ENCODE assay signal across 2 cellular contexts in the genomic region with DNA sequence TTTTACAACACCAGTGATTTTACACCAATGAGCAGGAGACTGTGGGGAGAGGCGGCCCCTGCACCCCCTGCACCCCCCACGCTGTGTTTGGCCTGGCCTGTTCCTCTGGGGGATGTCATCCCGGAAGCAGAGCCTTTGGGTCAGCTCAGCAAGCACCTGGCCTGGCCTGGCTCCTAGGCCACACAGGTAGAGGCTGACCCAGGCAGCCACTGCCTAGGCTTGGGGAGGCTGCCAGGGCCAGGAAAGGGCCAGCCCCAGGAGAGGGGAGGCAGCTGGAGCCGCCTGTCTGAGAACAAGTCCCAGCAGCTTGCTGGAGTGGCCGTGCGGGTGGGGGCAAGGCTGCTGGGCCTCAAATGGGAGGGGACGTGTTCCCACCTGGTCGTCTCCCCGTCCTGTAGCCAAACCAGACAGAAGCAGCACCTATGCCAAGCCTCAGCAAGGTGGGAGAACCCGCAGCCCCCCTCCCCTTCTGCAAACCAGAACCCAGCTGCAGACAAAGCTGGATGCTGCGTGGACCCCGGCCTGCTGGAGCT.
TF ChIP-seq lines count a peak whose summit lies in the region.

No MANE protein-coding gene starts in this region.

TF ChIP-seq in liver, 16 proteins besides CTCF, POLR2A, EP300 and RAD21:
- no peak for TF ChIP-seq FOXA1 (IDR thresholded peaks at IDR 0.05)
- TF ChIP-seq HNF4G (IDR thresholded peaks at IDR 0.05): no peak
- TF ChIP-seq, protein P1, sequence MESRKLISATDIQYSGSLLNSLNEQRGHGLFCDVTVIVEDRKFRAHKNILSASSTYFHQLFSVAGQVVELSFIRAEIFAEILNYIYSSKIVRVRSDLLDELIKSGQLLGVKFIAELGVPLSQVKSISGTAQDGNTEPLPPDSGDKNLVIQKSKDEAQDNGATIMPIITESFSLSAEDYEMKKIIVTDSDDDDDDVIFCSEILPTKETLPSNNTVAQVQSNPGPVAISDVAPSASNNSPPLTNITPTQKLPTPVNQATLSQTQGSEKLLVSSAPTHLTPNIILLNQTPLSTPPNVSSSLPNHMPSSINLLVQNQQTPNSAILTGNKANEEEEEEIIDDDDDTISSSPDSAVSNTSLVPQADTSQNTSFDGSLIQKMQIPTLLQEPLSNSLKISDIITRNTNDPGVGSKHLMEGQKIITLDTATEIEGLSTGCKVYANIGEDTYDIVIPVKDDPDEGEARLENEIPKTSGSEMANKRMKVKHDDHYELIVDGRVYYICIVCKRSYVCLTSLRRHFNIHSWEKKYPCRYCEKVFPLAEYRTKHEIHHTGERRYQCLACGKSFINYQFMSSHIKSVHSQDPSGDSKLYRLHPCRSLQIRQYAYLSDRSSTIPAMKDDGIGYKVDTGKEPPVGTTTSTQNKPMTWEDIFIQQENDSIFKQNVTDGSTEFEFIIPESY (IDR thresholded peaks at IDR 0.05): no peak
- TF ChIP-seq FOXA2 (IDR thresholded peaks at IDR 0.05): no peak
- TF ChIP-seq NR2F2 (IDR thresholded peaks at IDR 0.05): no peak
- TF ChIP-seq, protein P2, sequence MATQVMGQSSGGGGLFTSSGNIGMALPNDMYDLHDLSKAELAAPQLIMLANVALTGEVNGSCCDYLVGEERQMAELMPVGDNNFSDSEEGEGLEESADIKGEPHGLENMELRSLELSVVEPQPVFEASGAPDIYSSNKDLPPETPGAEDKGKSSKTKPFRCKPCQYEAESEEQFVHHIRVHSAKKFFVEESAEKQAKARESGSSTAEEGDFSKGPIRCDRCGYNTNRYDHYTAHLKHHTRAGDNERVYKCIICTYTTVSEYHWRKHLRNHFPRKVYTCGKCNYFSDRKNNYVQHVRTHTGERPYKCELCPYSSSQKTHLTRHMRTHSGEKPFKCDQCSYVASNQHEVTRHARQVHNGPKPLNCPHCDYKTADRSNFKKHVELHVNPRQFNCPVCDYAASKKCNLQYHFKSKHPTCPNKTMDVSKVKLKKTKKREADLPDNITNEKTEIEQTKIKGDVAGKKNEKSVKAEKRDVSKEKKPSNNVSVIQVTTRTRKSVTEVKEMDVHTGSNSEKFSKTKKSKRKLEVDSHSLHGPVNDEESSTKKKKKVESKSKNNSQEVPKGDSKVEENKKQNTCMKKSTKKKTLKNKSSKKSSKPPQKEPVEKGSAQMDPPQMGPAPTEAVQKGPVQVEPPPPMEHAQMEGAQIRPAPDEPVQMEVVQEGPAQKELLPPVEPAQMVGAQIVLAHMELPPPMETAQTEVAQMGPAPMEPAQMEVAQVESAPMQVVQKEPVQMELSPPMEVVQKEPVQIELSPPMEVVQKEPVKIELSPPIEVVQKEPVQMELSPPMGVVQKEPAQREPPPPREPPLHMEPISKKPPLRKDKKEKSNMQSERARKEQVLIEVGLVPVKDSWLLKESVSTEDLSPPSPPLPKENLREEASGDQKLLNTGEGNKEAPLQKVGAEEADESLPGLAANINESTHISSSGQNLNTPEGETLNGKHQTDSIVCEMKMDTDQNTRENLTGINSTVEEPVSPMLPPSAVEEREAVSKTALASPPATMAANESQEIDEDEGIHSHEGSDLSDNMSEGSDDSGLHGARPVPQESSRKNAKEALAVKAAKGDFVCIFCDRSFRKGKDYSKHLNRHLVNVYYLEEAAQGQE (IDR thresholded peaks at IDR 0.05): no peak
- no peak for TF ChIP-seq RXRA (IDR thresholded peaks at IDR 0.05)
- TF ChIP-seq JUND (IDR thresholded peaks at IDR 0.05): no peak
- no peak for TF ChIP-seq EGR1 (IDR thresholded peaks at IDR 0.05; ENCODE audit: low read depth in 2 of 2)
- no peak for TF ChIP-seq GABPA (IDR thresholded peaks at IDR 0.05 in 1 of 2, conservative IDR thresholded peaks at IDR 0.05 in 1 of 2)
- no peak for TF ChIP-seq HNF4A (conservative IDR thresholded peaks at IDR 0.05)
- no peak for TF ChIP-seq YY1 (IDR thresholded peaks at IDR 0.05)
- TF ChIP-seq TAF1 (conservative IDR thresholded peaks at IDR 0.05): no peak
- TF ChIP-seq, protein P3, sequence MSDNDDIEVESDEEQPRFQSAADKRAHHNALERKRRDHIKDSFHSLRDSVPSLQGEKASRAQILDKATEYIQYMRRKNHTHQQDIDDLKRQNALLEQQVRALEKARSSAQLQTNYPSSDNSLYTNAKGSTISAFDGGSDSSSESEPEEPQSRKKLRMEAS (IDR thresholded peaks at IDR 0.05): no peak
- TF ChIP-seq, protein P4, sequence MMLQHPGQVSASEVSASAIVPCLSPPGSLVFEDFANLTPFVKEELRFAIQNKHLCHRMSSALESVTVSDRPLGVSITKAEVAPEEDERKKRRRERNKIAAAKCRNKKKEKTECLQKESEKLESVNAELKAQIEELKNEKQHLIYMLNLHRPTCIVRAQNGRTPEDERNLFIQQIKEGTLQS (IDR thresholded peaks at IDR 0.05): no peak
- no peak for TF ChIP-seq SP1 (IDR thresholded peaks at IDR 0.05)

TF ChIP-seq in HepG2, 621 proteins besides CTCF, POLR2A, EP300 and RAD21:
- TF ChIP-seq, protein P5, sequence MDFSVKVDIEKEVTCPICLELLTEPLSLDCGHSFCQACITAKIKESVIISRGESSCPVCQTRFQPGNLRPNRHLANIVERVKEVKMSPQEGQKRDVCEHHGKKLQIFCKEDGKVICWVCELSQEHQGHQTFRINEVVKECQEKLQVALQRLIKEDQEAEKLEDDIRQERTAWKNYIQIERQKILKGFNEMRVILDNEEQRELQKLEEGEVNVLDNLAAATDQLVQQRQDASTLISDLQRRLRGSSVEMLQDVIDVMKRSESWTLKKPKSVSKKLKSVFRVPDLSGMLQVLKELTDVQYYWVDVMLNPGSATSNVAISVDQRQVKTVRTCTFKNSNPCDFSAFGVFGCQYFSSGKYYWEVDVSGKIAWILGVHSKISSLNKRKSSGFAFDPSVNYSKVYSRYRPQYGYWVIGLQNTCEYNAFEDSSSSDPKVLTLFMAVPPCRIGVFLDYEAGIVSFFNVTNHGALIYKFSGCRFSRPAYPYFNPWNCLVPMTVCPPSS (IDR thresholded peaks at IDR 0.05): no peak
- TF ChIP-seq, protein P6, sequence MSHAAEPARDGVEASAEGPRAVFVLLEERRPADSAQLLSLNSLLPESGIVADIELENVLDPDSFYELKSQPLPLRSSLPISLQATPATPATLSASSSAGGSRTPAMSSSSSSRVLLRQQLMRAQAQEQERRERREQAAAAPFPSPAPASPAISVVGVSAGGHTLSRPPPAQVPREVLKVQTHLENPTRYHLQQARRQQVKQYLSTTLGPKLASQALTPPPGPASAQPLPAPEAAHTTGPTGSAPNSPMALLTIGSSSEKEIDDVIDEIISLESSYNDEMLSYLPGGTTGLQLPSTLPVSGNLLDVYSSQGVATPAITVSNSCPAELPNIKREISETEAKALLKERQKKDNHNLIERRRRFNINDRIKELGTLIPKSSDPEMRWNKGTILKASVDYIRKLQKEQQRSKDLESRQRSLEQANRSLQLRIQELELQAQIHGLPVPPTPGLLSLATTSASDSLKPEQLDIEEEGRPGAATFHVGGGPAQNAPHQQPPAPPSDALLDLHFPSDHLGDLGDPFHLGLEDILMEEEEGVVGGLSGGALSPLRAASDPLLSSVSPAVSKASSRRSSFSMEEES (CRISPR knock-in tag; IDR thresholded peaks at IDR 0.05): no peak
- TF ChIP-seq, protein P7, sequence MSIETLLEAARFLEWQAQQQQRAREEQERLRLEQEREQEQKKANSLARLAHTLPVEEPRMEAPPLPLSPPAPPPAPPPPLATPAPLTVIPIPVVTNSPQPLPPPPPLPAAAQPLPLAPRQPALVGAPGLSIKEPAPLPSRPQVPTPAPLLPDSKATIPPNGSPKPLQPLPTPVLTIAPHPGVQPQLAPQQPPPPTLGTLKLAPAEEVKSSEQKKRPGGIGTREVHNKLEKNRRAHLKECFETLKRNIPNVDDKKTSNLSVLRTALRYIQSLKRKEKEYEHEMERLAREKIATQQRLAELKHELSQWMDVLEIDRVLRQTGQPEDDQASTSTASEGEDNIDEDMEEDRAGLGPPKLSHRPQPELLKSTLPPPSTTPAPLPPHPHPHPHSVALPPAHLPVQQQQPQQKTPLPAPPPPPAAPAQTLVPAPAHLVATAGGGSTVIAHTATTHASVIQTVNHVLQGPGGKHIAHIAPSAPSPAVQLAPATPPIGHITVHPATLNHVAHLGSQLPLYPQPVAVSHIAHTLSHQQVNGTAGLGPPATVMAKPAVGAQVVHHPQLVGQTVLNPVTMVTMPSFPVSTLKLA (IDR thresholded peaks at IDR 0.05): no peak
- TF ChIP-seq, protein P8, sequence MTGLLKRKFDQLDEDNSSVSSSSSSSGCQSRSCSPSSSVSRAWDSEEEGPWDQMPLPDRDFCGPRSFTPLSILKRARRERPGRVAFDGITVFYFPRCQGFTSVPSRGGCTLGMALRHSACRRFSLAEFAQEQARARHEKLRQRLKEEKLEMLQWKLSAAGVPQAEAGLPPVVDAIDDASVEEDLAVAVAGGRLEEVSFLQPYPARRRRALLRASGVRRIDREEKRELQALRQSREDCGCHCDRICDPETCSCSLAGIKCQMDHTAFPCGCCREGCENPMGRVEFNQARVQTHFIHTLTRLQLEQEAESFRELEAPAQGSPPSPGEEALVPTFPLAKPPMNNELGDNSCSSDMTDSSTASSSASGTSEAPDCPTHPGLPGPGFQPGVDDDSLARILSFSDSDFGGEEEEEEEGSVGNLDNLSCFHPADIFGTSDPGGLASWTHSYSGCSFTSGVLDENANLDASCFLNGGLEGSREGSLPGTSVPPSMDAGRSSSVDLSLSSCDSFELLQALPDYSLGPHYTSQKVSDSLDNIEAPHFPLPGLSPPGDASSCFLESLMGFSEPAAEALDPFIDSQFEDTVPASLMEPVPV (CRISPR knock-in tag; IDR thresholded peaks at IDR 0.05): no peak
- TF ChIP-seq ZNF225 (CRISPR knock-in tag; IDR thresholded peaks at IDR 0.05): no peak
- TF ChIP-seq ARID2 (CRISPR knock-in tag; IDR thresholded peaks at IDR 0.05; ENCODE audit: borderline replicate concordance): no peak
- no peak for TF ChIP-seq KAT8 (CRISPR knock-in tag; IDR thresholded peaks at IDR 0.05)
- TF ChIP-seq, protein P9, sequence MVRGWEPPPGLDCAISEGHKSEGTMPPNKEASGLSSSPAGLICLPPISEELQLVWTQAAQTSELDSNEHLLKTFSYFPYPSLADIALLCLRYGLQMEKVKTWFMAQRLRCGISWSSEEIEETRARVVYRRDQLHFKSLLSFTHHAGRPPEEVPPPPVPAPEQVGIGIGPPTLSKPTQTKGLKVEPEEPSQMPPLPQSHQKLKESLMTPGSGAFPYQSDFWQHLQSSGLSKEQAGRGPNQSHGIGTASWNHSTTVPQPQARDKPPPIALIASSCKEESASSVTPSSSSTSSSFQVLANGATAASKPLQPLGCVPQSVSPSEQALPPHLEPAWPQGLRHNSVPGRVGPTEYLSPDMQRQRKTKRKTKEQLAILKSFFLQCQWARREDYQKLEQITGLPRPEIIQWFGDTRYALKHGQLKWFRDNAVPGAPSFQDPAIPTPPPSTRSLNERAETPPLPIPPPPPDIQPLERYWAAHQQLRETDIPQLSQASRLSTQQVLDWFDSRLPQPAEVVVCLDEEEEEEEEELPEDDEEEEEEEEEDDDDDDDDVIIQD (CRISPR knock-in tag; IDR thresholded peaks at IDR 0.05; ENCODE audit: low read depth): no peak
- TF ChIP-seq, protein P10, sequence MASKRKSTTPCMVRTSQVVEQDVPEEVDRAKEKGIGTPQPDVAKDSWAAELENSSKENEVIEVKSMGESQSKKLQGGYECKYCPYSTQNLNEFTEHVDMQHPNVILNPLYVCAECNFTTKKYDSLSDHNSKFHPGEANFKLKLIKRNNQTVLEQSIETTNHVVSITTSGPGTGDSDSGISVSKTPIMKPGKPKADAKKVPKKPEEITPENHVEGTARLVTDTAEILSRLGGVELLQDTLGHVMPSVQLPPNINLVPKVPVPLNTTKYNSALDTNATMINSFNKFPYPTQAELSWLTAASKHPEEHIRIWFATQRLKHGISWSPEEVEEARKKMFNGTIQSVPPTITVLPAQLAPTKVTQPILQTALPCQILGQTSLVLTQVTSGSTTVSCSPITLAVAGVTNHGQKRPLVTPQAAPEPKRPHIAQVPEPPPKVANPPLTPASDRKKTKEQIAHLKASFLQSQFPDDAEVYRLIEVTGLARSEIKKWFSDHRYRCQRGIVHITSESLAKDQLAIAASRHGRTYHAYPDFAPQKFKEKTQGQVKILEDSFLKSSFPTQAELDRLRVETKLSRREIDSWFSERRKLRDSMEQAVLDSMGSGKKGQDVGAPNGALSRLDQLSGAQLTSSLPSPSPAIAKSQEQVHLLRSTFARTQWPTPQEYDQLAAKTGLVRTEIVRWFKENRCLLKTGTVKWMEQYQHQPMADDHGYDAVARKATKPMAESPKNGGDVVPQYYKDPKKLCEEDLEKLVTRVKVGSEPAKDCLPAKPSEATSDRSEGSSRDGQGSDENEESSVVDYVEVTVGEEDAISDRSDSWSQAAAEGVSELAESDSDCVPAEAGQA (IDR thresholded peaks at IDR 0.05; ENCODE audit: low read depth): no peak
- TF ChIP-seq, protein P10 (CRISPR knock-in tag; IDR thresholded peaks at IDR 0.05; ENCODE audit: borderline replicate concordance): no peak
- TF ChIP-seq, protein P11, sequence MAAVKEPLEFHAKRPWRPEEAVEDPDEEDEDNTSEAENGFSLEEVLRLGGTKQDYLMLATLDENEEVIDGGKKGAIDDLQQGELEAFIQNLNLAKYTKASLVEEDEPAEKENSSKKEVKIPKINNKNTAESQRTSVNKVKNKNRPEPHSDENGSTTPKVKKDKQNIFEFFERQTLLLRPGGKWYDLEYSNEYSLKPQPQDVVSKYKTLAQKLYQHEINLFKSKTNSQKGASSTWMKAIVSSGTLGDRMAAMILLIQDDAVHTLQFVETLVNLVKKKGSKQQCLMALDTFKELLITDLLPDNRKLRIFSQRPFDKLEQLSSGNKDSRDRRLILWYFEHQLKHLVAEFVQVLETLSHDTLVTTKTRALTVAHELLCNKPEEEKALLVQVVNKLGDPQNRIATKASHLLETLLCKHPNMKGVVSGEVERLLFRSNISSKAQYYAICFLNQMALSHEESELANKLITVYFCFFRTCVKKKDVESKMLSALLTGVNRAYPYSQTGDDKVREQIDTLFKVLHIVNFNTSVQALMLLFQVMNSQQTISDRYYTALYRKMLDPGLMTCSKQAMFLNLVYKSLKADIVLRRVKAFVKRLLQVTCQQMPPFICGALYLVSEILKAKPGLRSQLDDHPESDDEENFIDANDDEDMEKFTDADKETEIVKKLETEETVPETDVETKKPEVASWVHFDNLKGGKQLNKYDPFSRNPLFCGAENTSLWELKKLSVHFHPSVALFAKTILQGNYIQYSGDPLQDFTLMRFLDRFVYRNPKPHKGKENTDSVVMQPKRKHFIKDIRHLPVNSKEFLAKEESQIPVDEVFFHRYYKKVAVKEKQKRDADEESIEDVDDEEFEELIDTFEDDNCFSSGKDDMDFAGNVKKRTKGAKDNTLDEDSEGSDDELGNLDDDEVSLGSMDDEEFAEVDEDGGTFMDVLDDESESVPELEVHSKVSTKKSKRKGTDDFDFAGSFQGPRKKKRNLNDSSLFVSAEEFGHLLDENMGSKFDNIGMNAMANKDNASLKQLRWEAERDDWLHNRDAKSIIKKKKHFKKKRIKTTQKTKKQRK (IDR thresholded peaks at IDR 0.05; ENCODE audit: low read length): no peak
- no peak for TF ChIP-seq HDAC2 (CRISPR knock-in tag; IDR thresholded peaks at IDR 0.05)
- TF ChIP-seq AKAP8 (CRISPR knock-in tag; IDR thresholded peaks at IDR 0.05): no peak
- no peak for TF ChIP-seq KLF15 (CRISPR knock-in tag; IDR thresholded peaks at IDR 0.05; ENCODE audit: borderline replicate concordance)
- no peak for TF ChIP-seq ZNF724P (CRISPR knock-in tag; IDR thresholded peaks at IDR 0.05; ENCODE audit: borderline replicate concordance)
